In the genomic region with DNA sequence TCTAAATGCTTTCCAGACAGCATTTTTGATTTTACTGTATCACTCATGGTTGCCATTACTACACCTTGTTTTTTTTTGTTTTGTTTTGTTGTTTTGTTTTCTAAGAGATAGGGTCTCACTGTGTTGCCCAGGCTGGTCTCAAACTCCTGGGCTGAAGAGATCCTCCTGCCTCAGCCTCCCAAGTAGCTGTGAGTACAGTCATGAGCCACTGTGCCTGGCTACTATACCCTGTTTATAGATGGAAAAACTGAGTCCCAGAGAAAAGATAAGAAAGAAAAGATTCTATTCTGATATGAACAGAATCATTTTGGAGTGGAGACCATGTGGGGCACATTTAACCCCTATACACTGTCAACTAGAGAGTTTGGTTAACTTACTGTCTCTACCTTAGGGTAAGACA, we compare ENCODE assay signal across 17 cellular contexts.
"Had no signal": no experiment of that assay in that cellular context is flagged by ENCODE, and none has a peak within 500 bp of the region (broad histone marks: within the 10 kb centered on the region; RNA-seq: fewer than 3 reads in every experiment).

No MANE protein-coding gene starts in this region.

- DNase-seq: activated CD4-positive, alpha-beta T cell treated with anti-CD3 and anti-CD28 coated beads, Interleukin-2, amount 50 U/mL, for 1 hour; activated naive CD4-positive, alpha-beta T cell; activated naive CD8-positive, alpha-beta T cell treated with anti-CD3 and anti-CD28 coated beads, Interleukin-2, amount 10 ng/mL, durations not matched to agents 7 days and 5 days; activated T-cell treated with anti-CD3 and anti-CD28 coated beads for 4 hours; aorta; cerebellar nuclear complex; dermis blood vessel endothelial cell; effector memory CD8-positive, alpha-beta T cell; left cardiac atrium; nephron progenitor cell; occipital lobe; right cardiac atrium; stimulated activated naive CD8-positive, alpha-beta T cell treated with anti-CD3 and anti-CD28 coated beads, Interleukin-15, Interleukin-2, amounts not matched to agents 100 U/mL and 50 U/mL, for 24 hours had no signal

- H3K4me3 Mint-ChIP-seq: activated naive CD8-positive, alpha-beta T cell treated with anti-CD3 and anti-CD28 coated beads, Interleukin-2, amount 10 ng/mL, durations not matched to agents 7 days and 5 days; nephron progenitor cell had no signal

- H3K27ac ChIP-seq: suprapubic skin had no signal

- H3K4me3 ChIP-seq: gastroesophageal sphincter, smooth muscle cell, suprapubic skin had no signal

- H3K4me2 ChIP-seq: smooth muscle cell had no signal

- ATAC-seq: effector memory CD8-positive, alpha-beta T cell; gastroesophageal sphincter; left cardiac atrium; right cardiac atrium; SK-N-SH treated with all-trans-retinoic acid at 6 μM for 48 hours; stimulated activated naive CD8-positive, alpha-beta T cell treated with anti-CD3 and anti-CD28 coated beads, Interleukin-15, Interleukin-2, amounts not matched to agents 100 U/mL and 50 U/mL, for 24 hours had no signal

- H3K27ac Mint-ChIP-seq: activated naive CD8-positive, alpha-beta T cell treated with anti-CD3 and anti-CD28 coated beads, Interleukin-2, amount 10 ng/mL, durations not matched to agents 7 days and 5 days; nephron progenitor cell had no signal

- H3K9me3 Mint-ChIP-seq: activated naive CD8-positive, alpha-beta T cell treated with anti-CD3 and anti-CD28 coated beads, Interleukin-2, amount 10 ng/mL, durations not matched to agents 7 days and 5 days; effector memory CD8-positive, alpha-beta T cell; nephron progenitor cell had no signal

- H3K36me3 ChIP-seq: gastroesophageal sphincter, suprapubic skin had no signal

- H3K9me3 ChIP-seq: gastroesophageal sphincter, suprapubic skin had no signal

- H3K27me3 ChIP-seq: gastroesophageal sphincter, suprapubic skin had no signal

- H3K27me3 Mint-ChIP-seq: activated naive CD8-positive, alpha-beta T cell treated with anti-CD3 and anti-CD28 coated beads, Interleukin-2, amount 10 ng/mL, durations not matched to agents 7 days and 5 days; effector memory CD8-positive, alpha-beta T cell had no signal
